ENCODE assay signal across 8 cellular contexts in the genomic region with DNA sequence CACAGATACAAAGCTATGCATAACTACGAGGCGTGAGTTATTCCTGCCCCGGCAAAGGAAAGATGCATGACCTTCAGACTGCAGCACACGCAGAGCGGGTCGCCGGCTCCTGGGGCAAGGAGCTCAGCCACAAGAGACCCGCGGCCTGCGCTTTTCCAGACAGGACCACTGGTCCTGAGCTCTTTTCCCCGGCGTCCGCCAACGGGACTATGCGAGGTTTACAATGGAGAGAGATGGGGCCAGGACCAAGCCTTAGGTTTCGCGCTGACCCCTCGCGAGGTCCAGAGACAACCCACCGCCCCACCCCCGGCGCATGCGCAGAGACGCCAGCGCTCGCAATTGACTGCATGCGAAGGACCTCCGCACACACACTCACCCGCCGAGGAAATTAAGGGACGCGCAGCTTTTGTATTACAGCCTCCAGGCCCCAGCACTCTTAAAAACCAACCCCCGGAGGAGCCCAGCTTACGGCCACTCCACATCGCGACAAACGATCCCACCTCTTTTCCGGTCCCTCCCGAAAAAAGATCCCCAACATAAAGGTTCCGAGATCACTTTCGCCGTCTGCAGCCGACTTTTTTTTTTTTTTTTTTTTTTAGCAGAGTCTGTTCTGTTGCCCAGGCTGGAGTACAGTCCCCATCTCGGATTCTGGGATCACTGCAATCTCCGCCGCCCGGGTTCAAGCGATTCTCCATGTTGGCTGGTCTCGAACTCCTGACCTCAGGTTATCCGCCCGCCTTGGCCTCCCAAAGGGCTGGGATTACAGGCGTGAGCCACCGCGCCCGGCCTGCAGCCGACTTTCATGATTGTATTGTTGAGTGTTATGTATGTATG. TPM values are rescaled to one million over a fixed set of nuclear protein-coding genes. Genes with fewer than 3 reads are reported as not detected.
DNase-seq lines count a peak whose midpoint lies in the region; ATAC-seq and TF ChIP-seq lines count a peak whose summit lies in the region.

A gene with protein sequence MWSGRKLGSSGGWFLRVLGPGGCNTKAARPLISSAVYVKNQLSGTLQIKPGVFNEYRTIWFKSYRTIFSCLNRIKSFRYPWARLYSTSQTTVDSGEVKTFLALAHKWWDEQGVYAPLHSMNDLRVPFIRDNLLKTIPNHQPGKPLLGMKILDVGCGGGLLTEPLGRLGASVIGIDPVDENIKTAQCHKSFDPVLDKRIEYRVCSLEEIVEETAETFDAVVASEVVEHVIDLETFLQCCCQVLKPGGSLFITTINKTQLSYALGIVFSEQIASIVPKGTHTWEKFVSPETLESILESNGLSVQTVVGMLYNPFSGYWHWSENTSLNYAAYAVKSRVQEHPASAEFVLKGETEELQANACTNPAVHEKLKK (minus strand): TSS at position 498 of the 834 bp plus-strand sequence. CDS start 16 bp downstream, at position 482.

- H3K36me3 ChIP-seq in heart right ventricle (peaks cover 0 to 21% (median 4%) of the 10 kb centered on the region in 9 donors), upper lobe of left lung (peaks cover 0 to 15% (median 4%) of the 10 kb centered on the region in 4 donors)

- 0 out of 2 replicates have a peak, but pooled peaks cover 8% of the 10 kb centered on the region for H3K36me3 Mint-ChIP-seq in HFFc6 (ENCODE audit: low read depth)

- peak; percentile 85 to 94 (median 93) for ATAC-seq in heart right ventricle
- peak; percentile 84 to 94 for ATAC-seq in upper lobe of left lung (ENCODE audit: low FRiP score in 2 of 2)

- H3K4me1 Mint-ChIP-seq in HFFc6 (ENCODE audit: low read depth): peaks cover 14% of the 10 kb centered on the region

- peak within 1 kb of the TSS; percentile 99 for H3K4me3 Mint-ChIP-seq in HFFc6

- 8 to 11% (median 10%) methylated on average over 56 of the region's 56 CpGs for WGBS in adipose tissue, 3 donors
- WGBS in heart right ventricle, 2 donors: 9 to 12% methylated on average over 56 of the region's 56 CpGs
- WGBS in upper lobe of left lung, 2 donors: 11 to 15% methylated on average over 35 to 55 of the region's 56 CpGs

- H3K27me3 ChIP-seq in heart right ventricle (no peaks in the 10 kb centered on the region), upper lobe of left lung (no peaks in the 10 kb centered on the region)

- DNase-seq in GM10266 (ENCODE audit: extremely low spot score) (peak; percentile 80), HFFc6 (peak; percentile 61), NAMALWA (ENCODE audit: low spot score) (peak; percentile 87), SW480 (ENCODE audit: low spot score) (peak; percentile 37), heart right ventricle (peak; percentile 72 to 79), posterior cingulate gyrus (peak; percentile 64 to 94 (median 72)), upper lobe of left lung (peak; percentile 56 to 95)

- no peak for TF ChIP-seq EP300 in upper lobe of left lung (IDR thresholded peaks at IDR 0.05)

- H3K4me3 ChIP-seq in heart right ventricle: peak within 1 kb of the TSS; percentile 66 to 91 (median 77)
- H3K4me3 ChIP-seq in upper lobe of left lung: peak within 1 kb of the TSS; percentile 51 to 74 (median 70)

- TF ChIP-seq CTCF in GM10266 (IDR thresholded peaks at IDR 0.05; ENCODE audit: control insufficient read depth, insufficient read depth, low read depth, missing control alignments): no peak
- TF ChIP-seq CTCF in HFFc6 (IDR thresholded peaks at IDR 0.05): no peak
- no peak for TF ChIP-seq CTCF in heart right ventricle (IDR thresholded peaks at IDR 0.05)
- no peak for TF ChIP-seq CTCF in upper lobe of left lung (IDR thresholded peaks at IDR 0.05)

- H3K27ac ChIP-seq in adipose tissue (ENCODE audit: low read depth, low read length): no peak within 1 kb of the TSS
- H3K27ac ChIP-seq in heart right ventricle: peak within 1 kb of the TSS; percentile 44 to 91 (median 86)
- H3K27ac ChIP-seq in upper lobe of left lung: peak within 1 kb of the TSS; percentile 68 to 85 (median 76)

- intact Hi-C loops in heart right ventricle (cut with DNase I): loop anchor here in 1 of 10 donors (5.0 kb wide), 1 partner anchor 33 kb away; the partner anchor contains the start of gene PNISR
- intact Hi-C loops in posterior cingulate gyrus (cut with DNase I): loop anchor here (2.0 to 5.0 kb wide), 2 partner anchors 31 to 62 kb away; partner anchors contain the start of gene PNISR

- TF ChIP-seq POLR2A in upper lobe of left lung (IDR thresholded peaks at IDR 0.05): peak in 1 of 4 donors; percentile 22

- no peaks in the 10 kb centered on the region for H3K9me3 ChIP-seq in heart right ventricle
- H3K9me3 ChIP-seq in upper lobe of left lung: no peaks in the 10 kb centered on the region

- no peaks in the 10 kb centered on the region for H3K9me3 Mint-ChIP-seq in HFFc6

- H3K4me1 ChIP-seq in heart right ventricle (peaks cover 0 to 16% (median 6%) of the 10 kb centered on the region in 9 donors), upper lobe of left lung (peaks cover 0 to 6% (median 3%) of the 10 kb centered on the region in 4 donors)

- H3K27ac Mint-ChIP-seq in HFFc6: peak within 1 kb of the TSS; percentile 99

- peaks cover 6% of the 10 kb centered on the region; the same call in 1 of the 2 replicates for H3K27me3 Mint-ChIP-seq in HFFc6 (ENCODE audit: insufficient read depth)

RNA-seq across cellular contexts. Expression of the gene that starts here (rescaled TPM):
- total RNA-seq in HFFc6 (2021; fragmentation: NEBNext Ultra II Directional; extraction: Animal tissue kit (Norgen Biotek cat#: 25700)): 10 to 100 TPM in 4 of 6 experiments, 1 to 10 TPM in 2; 7.3 to 12.8 (median 10.9) TPM
- polyA plus RNA-seq in adipose tissue (10 to 100 TPM in 2 of 3 donors, 1 to 10 TPM in 1; 4.8 to 12.5 (median 11.4) TPM), heart right ventricle (10 to 100 TPM; 28.9 to 35.5 TPM)
- total RNA-seq in heart right ventricle (10 to 100 TPM; 22.4 to 41.5 (median 33.4) TPM), upper lobe of left lung (1 to 10 TPM in 5 of 6 donors, under 1 TPM in 1; 0.55 to 5.4 (median 3.2) TPM)

Comparison
In these comparisons a context has a peak if more than half of its experiments do, and no peak if none do; other contexts are left out.
1. DNase-seq: peak in every context shown above with its lines; median percentile 87 in NAMALWA; 80 in GM10266; 76 in heart right ventricle; 76 in upper lobe of left lung; 72 in posterior cingulate gyrus; 61 in HFFc6; 37 in SW480.